In genomic region chr6:101700655-101701054, GRCh38 we compare ENCODE assay signal across 22 cellular contexts.
"Had no signal": no experiment of that assay in that cellular context is flagged by ENCODE, and none has a peak within 500 bp of the region (broad histone marks: within the 10 kb centered on the region; RNA-seq: fewer than 3 reads in every experiment).

No MANE protein-coding gene starts in this region.

- DNase-seq: colonic mucosa; dermis blood vessel endothelial cell; erythroblast; foreskin keratinocyte; kidney glomerular epithelial cell; mammary epithelial cell; mucosa of descending colon; naive thymus-derived CD8-positive, alpha-beta T cell; nucleus accumbens; ovary; sigmoid colon; stimulated activated CD4-positive, alpha-beta T cell treated with anti-CD3 and anti-CD28 coated beads, Interleukin-2, amount 100 ng/mL, for 24 hours; stimulated activated CD4-positive, alpha-beta T cell treated with anti-CD3 and anti-CD28 coated beads, Interleukin-4, amount 100 ng/mL, for 4 hours; stimulated activated naive CD4-positive, alpha-beta T cell; stomach; substantia nigra; transverse colon had no signal

- H3K4me3 ChIP-seq: colonic mucosa, mucosa of descending colon, ovary, right atrium auricular region, sigmoid colon, skin epidermis, stomach, thoracic aorta, transverse colon had no signal

- H3K27me3 ChIP-seq: colonic mucosa, foreskin keratinocyte, ovary, right atrium auricular region, sigmoid colon, stomach, transverse colon had no signal

- H3K4me1 ChIP-seq: colonic mucosa, foreskin keratinocyte, right atrium auricular region, sigmoid colon, stomach, transverse colon had no signal

- H3K27ac ChIP-seq: colonic mucosa, foreskin keratinocyte, ovary, right atrium auricular region, sigmoid colon, skin epidermis, stomach, thoracic aorta, transverse colon had no signal

- FAIRE-seq: endothelial cell of umbilical vein had no signal

- ATAC-seq: foreskin keratinocyte; left lobe of liver; mucosa of descending colon; naive thymus-derived CD8-positive, alpha-beta T cell had no signal

- H3K36me3 ChIP-seq: colonic mucosa, ovary, right atrium auricular region, sigmoid colon, stomach, thoracic aorta, transverse colon had no signal

- H3K9me3 ChIP-seq: colonic mucosa, mucosa of descending colon, ovary, right atrium auricular region, sigmoid colon, stomach, thoracic aorta, transverse colon had no signal
